ENCODE assay signal across 1 cellular context in the genomic region with DNA sequence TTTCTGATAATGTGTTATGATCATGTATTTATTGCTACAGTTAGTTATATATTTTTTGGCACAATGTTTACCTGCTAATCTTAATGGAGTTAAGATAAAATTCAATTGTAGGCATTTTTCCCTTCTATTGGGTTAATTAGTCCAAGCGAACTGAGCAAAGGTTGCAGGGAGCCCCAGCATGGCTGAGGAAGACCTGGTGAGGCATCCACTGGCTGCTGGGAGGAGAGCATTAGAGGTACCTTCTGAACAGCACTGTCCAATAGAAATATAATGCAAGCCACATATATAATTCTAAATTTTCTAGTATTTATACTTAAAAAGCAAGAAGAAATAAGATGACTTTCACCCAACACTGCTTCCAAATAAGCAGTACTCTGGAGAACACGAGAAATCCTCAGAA.
TF ChIP-seq lines count a peak whose summit lies in the region.

No MANE protein-coding gene starts in this region.

TF ChIP-seq in HEK293, 187 proteins besides CTCF, POLR2A, EP300 and RAD21 (continued from another document):
- TF ChIP-seq GLI4 (tag by site-specific recombination; IDR thresholded peaks at IDR 0.05) = no peak
- no peak for TF ChIP-seq RBAK (tag by site-specific recombination; IDR thresholded peaks at IDR 0.05)
- TF ChIP-seq ZNF660 (tag by site-specific recombination; IDR thresholded peaks at IDR 0.05) = no peak
- TF ChIP-seq, protein P1, sequence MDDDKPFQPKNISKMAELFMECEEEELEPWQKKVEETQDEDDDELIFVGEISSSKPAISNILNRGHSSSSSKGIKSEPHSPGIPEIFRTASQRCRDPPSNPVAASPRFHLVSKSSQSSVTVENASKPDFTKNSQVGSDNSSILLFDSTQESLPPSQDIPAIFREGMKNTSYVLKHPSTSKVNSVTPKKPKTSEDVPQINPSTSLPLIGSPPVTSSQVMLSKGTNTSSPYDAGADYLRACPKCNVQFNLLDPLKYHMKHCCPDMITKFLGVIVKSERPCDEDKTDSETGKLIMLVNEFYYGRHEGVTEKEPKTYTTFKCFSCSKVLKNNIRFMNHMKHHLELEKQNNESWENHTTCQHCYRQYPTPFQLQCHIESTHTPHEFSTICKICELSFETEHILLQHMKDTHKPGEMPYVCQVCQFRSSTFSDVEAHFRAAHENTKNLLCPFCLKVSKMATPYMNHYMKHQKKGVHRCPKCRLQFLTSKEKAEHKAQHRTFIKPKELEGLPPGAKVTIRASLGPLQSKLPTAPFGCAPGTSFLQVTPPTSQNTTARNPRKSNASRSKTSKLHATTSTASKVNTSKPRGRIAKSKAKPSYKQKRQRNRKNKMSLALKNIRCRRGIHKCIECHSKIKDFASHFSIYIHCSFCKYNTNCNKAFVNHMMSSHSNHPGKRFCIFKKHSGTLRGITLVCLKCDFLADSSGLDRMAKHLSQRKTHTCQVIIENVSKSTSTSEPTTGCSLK (tag by site-specific recombination; IDR thresholded peaks at IDR 0.05) = no peak
- no peak for TF ChIP-seq SALL2 (tag by site-specific recombination; IDR thresholded peaks at IDR 0.05; ENCODE audit: borderline replicate concordance)
- TF ChIP-seq ZBTB7A (tag by site-specific recombination; IDR thresholded peaks at IDR 0.05; ENCODE audit: low read depth) = no peak
- TF ChIP-seq, protein P2, sequence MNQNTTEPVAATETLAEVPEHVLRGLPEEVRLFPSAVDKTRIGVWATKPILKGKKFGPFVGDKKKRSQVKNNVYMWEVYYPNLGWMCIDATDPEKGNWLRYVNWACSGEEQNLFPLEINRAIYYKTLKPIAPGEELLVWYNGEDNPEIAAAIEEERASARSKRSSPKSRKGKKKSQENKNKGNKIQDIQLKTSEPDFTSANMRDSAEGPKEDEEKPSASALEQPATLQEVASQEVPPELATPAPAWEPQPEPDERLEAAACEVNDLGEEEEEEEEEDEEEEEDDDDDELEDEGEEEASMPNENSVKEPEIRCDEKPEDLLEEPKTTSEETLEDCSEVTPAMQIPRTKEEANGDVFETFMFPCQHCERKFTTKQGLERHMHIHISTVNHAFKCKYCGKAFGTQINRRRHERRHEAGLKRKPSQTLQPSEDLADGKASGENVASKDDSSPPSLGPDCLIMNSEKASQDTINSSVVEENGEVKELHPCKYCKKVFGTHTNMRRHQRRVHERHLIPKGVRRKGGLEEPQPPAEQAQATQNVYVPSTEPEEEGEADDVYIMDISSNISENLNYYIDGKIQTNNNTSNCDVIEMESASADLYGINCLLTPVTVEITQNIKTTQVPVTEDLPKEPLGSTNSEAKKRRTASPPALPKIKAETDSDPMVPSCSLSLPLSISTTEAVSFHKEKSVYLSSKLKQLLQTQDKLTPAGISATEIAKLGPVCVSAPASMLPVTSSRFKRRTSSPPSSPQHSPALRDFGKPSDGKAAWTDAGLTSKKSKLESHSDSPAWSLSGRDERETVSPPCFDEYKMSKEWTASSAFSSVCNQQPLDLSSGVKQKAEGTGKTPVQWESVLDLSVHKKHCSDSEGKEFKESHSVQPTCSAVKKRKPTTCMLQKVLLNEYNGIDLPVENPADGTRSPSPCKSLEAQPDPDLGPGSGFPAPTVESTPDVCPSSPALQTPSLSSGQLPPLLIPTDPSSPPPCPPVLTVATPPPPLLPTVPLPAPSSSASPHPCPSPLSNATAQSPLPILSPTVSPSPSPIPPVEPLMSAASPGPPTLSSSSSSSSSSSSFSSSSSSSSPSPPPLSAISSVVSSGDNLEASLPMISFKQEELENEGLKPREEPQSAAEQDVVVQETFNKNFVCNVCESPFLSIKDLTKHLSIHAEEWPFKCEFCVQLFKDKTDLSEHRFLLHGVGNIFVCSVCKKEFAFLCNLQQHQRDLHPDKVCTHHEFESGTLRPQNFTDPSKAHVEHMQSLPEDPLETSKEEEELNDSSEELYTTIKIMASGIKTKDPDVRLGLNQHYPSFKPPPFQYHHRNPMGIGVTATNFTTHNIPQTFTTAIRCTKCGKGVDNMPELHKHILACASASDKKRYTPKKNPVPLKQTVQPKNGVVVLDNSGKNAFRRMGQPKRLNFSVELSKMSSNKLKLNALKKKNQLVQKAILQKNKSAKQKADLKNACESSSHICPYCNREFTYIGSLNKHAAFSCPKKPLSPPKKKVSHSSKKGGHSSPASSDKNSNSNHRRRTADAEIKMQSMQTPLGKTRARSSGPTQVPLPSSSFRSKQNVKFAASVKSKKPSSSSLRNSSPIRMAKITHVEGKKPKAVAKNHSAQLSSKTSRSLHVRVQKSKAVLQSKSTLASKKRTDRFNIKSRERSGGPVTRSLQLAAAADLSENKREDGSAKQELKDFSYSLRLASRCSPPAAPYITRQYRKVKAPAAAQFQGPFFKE (tag by site-specific recombination; IDR thresholded peaks at IDR 0.05; ENCODE audit: borderline replicate concordance) = no peak
- TF ChIP-seq ZNF707 (tag by site-specific recombination; IDR thresholded peaks at IDR 0.05) = no peak
